Comparison of ENCODE assay signal across 8 cellular contexts in genomic region chr6:97215157-97215769, GRCh38.
DNase-seq lines count a peak whose midpoint lies in the region; ATAC-seq and TF ChIP-seq lines count a peak whose summit lies in the region.

No MANE protein-coding gene starts in this region.

- H3K27me3 Mint-ChIP-seq in activated naive CD4-positive, alpha-beta T cell treated with anti-CD3 and anti-CD28 coated beads for 36 hours (ENCODE audit: low read depth): no peaks in the 10 kb centered on the region

- DNase-seq in AG09319 (ENCODE audit: extremely low read depth, low read depth): peak; percentile 24
- DNase-seq in HAP-1 (ENCODE audit: low spot score in 2 of 2): peak; percentile 18 to 46
- peak; percentile 45 for DNase-seq in SK-N-DZ (ENCODE audit: low spot score)
- DNase-seq in fibroblast of villous mesenchyme (ENCODE audit: low read depth): peak; percentile 78
- no peak for DNase-seq in psoas muscle
- DNase-seq in activated naive CD4-positive, alpha-beta T cell treated with anti-CD3 and anti-CD28 coated beads for 36 hours: no peak

- no peak overlapping the region for H3K4me3 ChIP-seq in HAP-1
- H3K4me3 ChIP-seq in fibroblast of villous mesenchyme (ENCODE audit: low read depth, low read length): no peak overlapping the region
- H3K4me3 ChIP-seq in psoas muscle: no peak overlapping the region

- H3K27me3 ChIP-seq in HAP-1 (ENCODE audit: low read depth) (no peaks in the 10 kb centered on the region), psoas muscle (ENCODE audit: insufficient read depth in 3 of 3, low read length in 2 of 3) (no peaks in the 10 kb centered on the region)

- H3K27ac Mint-ChIP-seq in activated naive CD4-positive, alpha-beta T cell treated with anti-CD3 and anti-CD28 coated beads for 36 hours: no peak overlapping the region

- CTCF ChIA-PET in activated naive CD4-positive, alpha-beta T cell treated with anti-CD3 and anti-CD28 coated beads for 36 hours (lab: Charles Lee): interaction anchor here (0.7 kb wide), 3 partner anchors 15 to 519 kb away, joined by 3 read pairs; no protein-coding TSS in a partner anchor

- in situ Hi-C loops in HAP-1 (cut with MboI; ENCODE audit: low sequenced_read_pairs): no loop called here

- 58 to 69% (median 66%) methylated on average over 6 of the region's 6 CpGs for WGBS in psoas muscle, 3 donors

- no peak overlapping the region for H3K27ac ChIP-seq in psoas muscle

- peaks cover 16% of the 10 kb centered on the region for H3K36me3 Mint-ChIP-seq in activated naive CD4-positive, alpha-beta T cell treated with anti-CD3 and anti-CD28 coated beads for 36 hours (ENCODE audit: low read depth)

- peaks cover 2% of the 10 kb centered on the region for H3K4me1 Mint-ChIP-seq in activated naive CD4-positive, alpha-beta T cell treated with anti-CD3 and anti-CD28 coated beads for 36 hours (ENCODE audit: low read depth)

- no peaks in the 10 kb centered on the region for H3K9me3 Mint-ChIP-seq in activated naive CD4-positive, alpha-beta T cell treated with anti-CD3 and anti-CD28 coated beads for 36 hours

- H3K9me3 ChIP-seq in HAP-1 (no peaks in the 10 kb centered on the region), psoas muscle (no peaks in the 10 kb centered on the region)

- no peak overlapping the region for H3K4me3 Mint-ChIP-seq in activated naive CD4-positive, alpha-beta T cell treated with anti-CD3 and anti-CD28 coated beads for 36 hours

- intact Hi-C loops in psoas muscle (cut with DNase I): no loop called here
- intact Hi-C loops in activated naive CD4-positive, alpha-beta T cell treated with anti-CD3 and anti-CD28 coated beads for 36 hours (cut with micrococcal nuclease): loop anchor here (1.0 kb wide), 1 partner anchor 179 kb away; no protein-coding TSS in a partner anchor

- TF ChIP-seq CTCF in AG09319 (IDR thresholded peaks at IDR 0.05; ENCODE audit: low read depth, low read length) (peak; percentile 70), fibroblast of villous mesenchyme (IDR thresholded peaks at IDR 0.05; ENCODE audit: insufficient read depth, low read depth, low read length) (peak; percentile 68), psoas muscle (IDR thresholded peaks at IDR 0.05) (peak; percentile 14)

- no peak for ATAC-seq in psoas muscle
- no peak for ATAC-seq in HG02642 (IDR thresholded peaks at IDR 0.05; ENCODE audit: poor library complexity, unreplicated experiment)
- ATAC-seq in HG03521 (IDR thresholded peaks at IDR 0.05; ENCODE audit: unreplicated experiment): no peak

- H3K36me3 ChIP-seq in HAP-1 (replicated peaks) (peaks cover 3% of the 10 kb centered on the region), psoas muscle (ENCODE audit: insufficient read depth in 1 of 2, low read depth in 1 of 2) (no peaks in the 10 kb centered on the region)

- H3K4me1 ChIP-seq in HAP-1: no peaks in the 10 kb centered on the region
- no peaks in the 10 kb centered on the region for H3K4me1 ChIP-seq in psoas muscle

Comparison
In these comparisons a context has a peak if more than half of its experiments do, and no peak if none do; other contexts are left out.
1. DNase-seq: peak in AG09319 (single experiment), HAP-1 (2 of 2), SK-N-DZ (single experiment) and fibroblast of villous mesenchyme (single experiment); none in psoas muscle (0 of 2) and activated naive CD4-positive, alpha-beta T cell treated with anti-CD3 and anti-CD28 coated beads for 36 hours (single experiment).
2. CTCF ChIP-seq: peak in every context shown above with its lines; median percentile 70 in AG09319; 68 in fibroblast of villous mesenchyme; 14 in psoas muscle.